In genomic region chr18:59142274-59142673, GRCh38 we compare ENCODE assay signal across 12 cellular contexts. TPM values are rescaled to one million over a fixed set of nuclear protein-coding genes. Genes with fewer than 3 reads are reported as not detected.
A peak's percentile ranks its signal among the peaks of the same experiment; 100 is the strongest.
DNase-seq lines count a peak whose midpoint lies in the region; ATAC-seq and TF ChIP-seq lines count a peak whose summit lies in the region.
"Had no signal": no experiment of that assay in that cellular context is flagged by ENCODE, and none has a peak within 500 bp of the region (broad histone marks: within the 10 kb centered on the region; RNA-seq: fewer than 3 reads in every experiment).

No MANE protein-coding gene starts in this region.

- H2BK15ac ChIP-seq in H9 (ENCODE audit: low read depth, low read length) = no peak overlapping the region

- no peak for TF ChIP-seq RAD21 in liver (IDR thresholded peaks at IDR 0.05)

- H2BK20ac ChIP-seq in H9 (ENCODE audit: low read depth, low read length, poor library complexity, severe bottlenecking) = no peak overlapping the region

- no peak overlapping the region for H2BK12ac ChIP-seq in H9 (ENCODE audit: insufficient read length, low read depth, low read length)

- H3K9me3 ChIP-seq in T-helper 17 cell (ENCODE audit: control insufficient read depth, low read length, poor library complexity, severe bottlenecking) (no peaks in the 10 kb centered on the region), liver (ENCODE audit: control insufficient read depth in 4 of 4, low read length in 3 of 4) (no peaks in the 10 kb centered on the region), H9 (ENCODE audit: control insufficient read depth, low read depth, low read length) (no peaks in the 10 kb centered on the region)
- H3K9me3 ChIP-seq: SK-N-SH, upper lobe of right lung had no signal

- H3K27me3 Mint-ChIP-seq in T-helper 17 cell = no peaks in the 10 kb centered on the region
- H3K27me3 Mint-ChIP-seq in H9 (ENCODE audit: low read depth) = peaks cover 1% of the 10 kb centered on the region

- peaks cover 8% of the 10 kb centered on the region for H3K23me2 ChIP-seq in H9 (ENCODE audit: insufficient read length, low read depth, low read length, poor library complexity, severe bottlenecking)

- no peak overlapping the region for H3K23ac ChIP-seq in H9 (ENCODE audit: insufficient read length, low read depth, low read length)

- peak overlapping the region; percentile 92 for H3K27ac Mint-ChIP-seq in T-helper 17 cell
- H3K27ac Mint-ChIP-seq in H9 = no peak overlapping the region

- H3K56ac ChIP-seq in H9 (ENCODE audit: insufficient read length, low read depth, low read length) = no peak overlapping the region

- no peak overlapping the region for H3K18ac ChIP-seq in H9 (ENCODE audit: insufficient read length, low read depth, low read length)

- no peak overlapping the region for H4K91ac ChIP-seq in H9 (ENCODE audit: insufficient read length, low read depth, low read length)

- H3K9ac ChIP-seq in liver (ENCODE audit: low read depth in 1 of 2, low read length in 2 of 2) (no peak overlapping the region), H9 (ENCODE audit: extremely low read depth, insufficient read length, low read length) (no peak overlapping the region)
- H3K9ac ChIP-seq: parathyroid adenoma, SK-N-SH had no signal

- H3K27me3 ChIP-seq in liver (ENCODE audit: control insufficient read depth in 4 of 4, insufficient read depth in 4 of 4, low read length in 3 of 4) (no peaks in the 10 kb centered on the region), H9 (ENCODE audit: insufficient read depth, low read length) (no peaks in the 10 kb centered on the region)
- H3K27me3 ChIP-seq: upper lobe of right lung had no signal

- H3K79me2 ChIP-seq in H9 (ENCODE audit: insufficient read depth, low read length) = peaks cover 7% of the 10 kb centered on the region; the same call in 1 of the 2 replicates

- H2AK5ac ChIP-seq in H9 (ENCODE audit: insufficient read length, low read length) = no peak overlapping the region

- no peak overlapping the region for H3K14ac ChIP-seq in H9 (ENCODE audit: insufficient read depth, low read length)

- H3K36me3 Mint-ChIP-seq in T-helper 17 cell (ENCODE audit: low read depth) (peaks cover 6% of the 10 kb centered on the region), H9 (ENCODE audit: insufficient read depth in 1 of 3, low read depth in 3 of 3) (no peaks in the 10 kb centered on the region)

- POLR2A ChIA-PET in GM10248 (lab: Yijun Ruan, JAX) = no interaction called here

- H3K79me1 ChIP-seq in H9 (ENCODE audit: insufficient read depth, low read depth, low read length, poor library complexity, severe bottlenecking) = no peaks in the 10 kb centered on the region

- no peaks in the 10 kb centered on the region for H3K36me3 ChIP-seq in liver (ENCODE audit: control insufficient read depth in 4 of 4, insufficient read depth in 3 of 4, low read depth in 1 of 4, low read length in 3 of 4)
- H3K36me3 ChIP-seq: upper lobe of right lung had no signal

- H4K20me1 ChIP-seq in H9 (ENCODE audit: control insufficient read depth, insufficient read depth, insufficient read length) = no peaks in the 10 kb centered on the region

- peaks cover 51% of the 10 kb centered on the region for H3K4me1 Mint-ChIP-seq in T-helper 17 cell
- H3K4me1 Mint-ChIP-seq in H9 = peaks cover 14 to 18% of the 10 kb centered on the region in 2 experiments

- H3K27ac ChIP-seq in liver (ENCODE audit: low read depth in 1 of 2, low read length in 2 of 2) (peak overlapping the region; percentile 21 to 39), H9 (ENCODE audit: insufficient read length, low read depth, low read length) (no peak overlapping the region)
- H3K27ac ChIP-seq: parathyroid adenoma, upper lobe of right lung had no signal

- H2BK120ac ChIP-seq in H9 (ENCODE audit: low read depth, low read length, poor library complexity, severe bottlenecking) = no peak overlapping the region

- no peak for ATAC-seq in T-helper 17 cell
- ATAC-seq: upper lobe of right lung had no signal

- H3K9me3 Mint-ChIP-seq in H9 = no peaks in the 10 kb centered on the region

- H2AFZ ChIP-seq in H9 (ENCODE audit: low read length) = no peak overlapping the region
- H2AFZ ChIP-seq: parathyroid adenoma had no signal

- no peak overlapping the region for H4K8ac ChIP-seq in H9 (replicated peaks; ENCODE audit: insufficient read length, low read depth, low read length)

- CTCF ChIA-PET in GM10248 (lab: Yijun Ruan, JAX) = interaction anchor here (1.2 to 2.8 kb wide), 6 partner anchors 15 to 369 kb away, joined by 3 to 8 read pairs (median 4); no protein-coding TSS in a partner anchor

- H3T11ph ChIP-seq in H9 (ENCODE audit: low read length) = no peak overlapping the region

- H3K4me1 ChIP-seq in liver (ENCODE audit: control insufficient read depth in 4 of 4, insufficient read depth in 4 of 4, low read length in 3 of 4) (peaks cover 8 to 44% (median 36%) of the 10 kb centered on the region in 4 donors), H9 (ENCODE audit: insufficient read depth, low read length) (no peaks in the 10 kb centered on the region; the same call in 1 of the 2 replicates)

- TF ChIP-seq CTCF in GM10248 (IDR thresholded peaks at IDR 0.05; ENCODE audit: control extremely low read depth, extremely low read depth, low read depth, missing control alignments) (no peak), liver (IDR thresholded peaks at IDR 0.05; ENCODE audit: low read depth, low read length, missing input control) (no peak), H9 (conservative IDR thresholded peaks at IDR 0.05) (no peak)

- no peak overlapping the region for H3K4ac ChIP-seq in H9 (ENCODE audit: low read depth, low read length)

- no peak overlapping the region for H3K4me3 ChIP-seq in liver (ENCODE audit: low read depth in 1 of 3, low read length in 3 of 3)
- H3K4me3 ChIP-seq: upper lobe of right lung had no signal

- no peak overlapping the region for H3K4me2 ChIP-seq in H9 (ENCODE audit: insufficient read depth, insufficient read length, low read length)
- H3K4me2 ChIP-seq: SK-N-SH had no signal

- WGBS in liver = 84% methylated on average over 6 of the region's 6 CpGs
- no CpG with 5 or more reads among the region's 6 CpGs for WGBS in H9 (ENCODE audit: extremely low coverage, insufficient read length, low lambda C conversion rate)

- H4K5ac ChIP-seq in H9 (ENCODE audit: insufficient read length, low read depth, low read length) = no peak overlapping the region

- no peak overlapping the region for H2BK5ac ChIP-seq in H9 (ENCODE audit: insufficient read length, low read length)

- H3K4me3 Mint-ChIP-seq in T-helper 17 cell (peak overlapping the region; percentile 94), H9 (peak overlapping the region in 1 of 2 experiments; percentile 44; a peak in 1 of 5 replicates)

- DNase-seq in NCI-H2107 treated with DMSO at 0.1 percent for 48 hours (lab: John Stamatoyannopoulos, UW; ENCODE audit: unreplicated experiment) = peak; percentile 56
- DNase-seq in NCI-H2107 (lab: John Stamatoyannopoulos, UW) = no peak
- DNase-seq in GM10248 (ENCODE audit: extremely low spot score) = peak; percentile 50
- no peak for DNase-seq in T-helper 17 cell
- no peak for DNase-seq in H9
- no peak for DNase-seq in activated gamma-delta T cell (lab: John Stamatoyannopoulos, UW)
- DNase-seq in AML-193 (lab: John Stamatoyannopoulos, UW) = no peak
- DNase-seq: HCEC 1CT, SK-N-SH, upper lobe of right lung had no signal

TF ChIP-seq in liver, 16 proteins besides CTCF, POLR2A, EP300 and RAD21 (continues in another document):
- no peak for TF ChIP-seq EGR1 (IDR thresholded peaks at IDR 0.05; ENCODE audit: low read depth in 2 of 2)
- no peak for TF ChIP-seq NR2F2 (IDR thresholded peaks at IDR 0.05)
- TF ChIP-seq MAX (IDR thresholded peaks at IDR 0.05) = no peak
- no peak for TF ChIP-seq TAF1 (conservative IDR thresholded peaks at IDR 0.05)
- TF ChIP-seq GABPA (IDR thresholded peaks at IDR 0.05 in 1 of 2, conservative IDR thresholded peaks at IDR 0.05 in 1 of 2) = no peak
- no peak for TF ChIP-seq ATF3 (IDR thresholded peaks at IDR 0.05)
- TF ChIP-seq FOXA1 (IDR thresholded peaks at IDR 0.05) = no peak
- no peak for TF ChIP-seq FOXA2 (IDR thresholded peaks at IDR 0.05)
- TF ChIP-seq JUND (IDR thresholded peaks at IDR 0.05) = no peak
- TF ChIP-seq RXRA (IDR thresholded peaks at IDR 0.05) = no peak
- TF ChIP-seq YY1 (IDR thresholded peaks at IDR 0.05) = no peak
- TF ChIP-seq HNF4G (IDR thresholded peaks at IDR 0.05) = no peak
- TF ChIP-seq HNF4A (conservative IDR thresholded peaks at IDR 0.05) = no peak
- TF ChIP-seq SP1 (IDR thresholded peaks at IDR 0.05) = no peak
- no peak for TF ChIP-seq REST (IDR thresholded peaks at IDR 0.05)

RNA-seq across cellular contexts. Expression of gene SEC11C, which starts 2.6 kb away (rescaled TPM):
- total RNA-seq in T-helper 17 cell (10 to 100 TPM; 77.7 to 78.9 TPM), liver (100 to 1,000 TPM; 106 to 125 TPM), H9 (2021) (35.5 and 38.0 TPM in 2 replicates)
- polyA plus RNA-seq in liver = 100 to 1,000 TPM; 186 to 206 TPM

Comparison
In these comparisons a context has a peak if more than half of its experiments do, and no peak if none do; other contexts are left out.
1. DNase-seq: peak in NCI-H2107 treated with DMSO at 0.1 percent for 48 hours (single experiment) and GM10248 (single experiment); none in NCI-H2107 (single experiment), T-helper 17 cell (0 of 3), H9 (single experiment), activated gamma-delta T cell (single experiment) and AML-193 (0 of 2).